Comparison of ENCODE assay signal across 1 cellular context in the genomic region with DNA sequence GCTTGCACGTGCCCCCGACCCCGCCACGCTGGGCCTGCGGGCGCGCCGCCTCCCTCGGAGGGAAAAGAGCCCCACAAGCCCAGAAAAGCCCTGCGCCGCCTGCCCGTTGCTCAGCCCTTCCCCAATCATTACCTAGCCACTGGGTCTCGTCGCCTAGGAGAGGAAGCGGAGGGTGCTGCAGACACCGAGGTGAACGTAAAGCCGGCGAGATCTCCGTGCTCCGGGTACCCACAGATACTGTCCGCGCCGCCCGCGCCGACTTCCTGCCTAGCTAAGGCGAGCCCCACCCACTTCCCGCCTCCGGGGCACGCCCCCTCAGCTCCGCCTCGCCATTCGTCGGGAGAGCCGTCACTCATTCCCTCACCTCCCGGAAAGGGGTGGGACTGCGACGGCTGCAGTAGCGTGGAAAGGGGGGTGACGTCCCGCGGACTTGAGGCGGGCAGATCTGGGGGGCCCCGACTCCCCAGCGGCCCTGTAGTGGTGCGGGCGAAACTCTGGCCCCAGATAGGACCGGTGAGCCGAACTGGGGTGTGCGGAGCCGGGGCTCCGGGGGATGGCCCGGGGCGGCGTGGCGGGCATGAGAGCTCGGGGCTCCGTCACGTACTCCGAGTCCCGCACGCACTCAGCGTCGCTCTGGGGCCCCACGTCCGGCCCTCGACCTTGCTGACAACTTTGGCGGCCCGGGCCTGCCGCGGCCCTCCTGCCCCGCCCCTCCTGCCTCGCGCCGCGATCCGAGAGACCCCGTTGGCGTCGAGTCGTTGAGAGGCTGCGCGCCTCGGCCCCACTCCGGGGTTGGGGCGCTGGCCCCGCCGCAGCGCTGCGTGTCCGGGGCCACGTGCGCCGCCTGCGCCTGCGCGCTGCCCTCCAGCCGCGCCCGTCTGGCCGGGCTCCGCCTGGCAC.
TF ChIP-seq lines count a peak whose summit lies in the region.

TSS of gene ENO1 (minus strand) at position 239 of the 900 bp plus-strand sequence. CDS start 3,778 bp downstream, outside the sequence.

TF ChIP-seq in HepG2, 621 proteins besides CTCF, POLR2A, EP300 and RAD21 (continued from another document and continues in another):
- TF ChIP-seq MTF1 (CRISPR knock-in tag; IDR thresholded peaks at IDR 0.05) (peak; percentile 76), ZNF598 (CRISPR knock-in tag; IDR thresholded peaks at IDR 0.05; ENCODE audit: borderline replicate concordance) (no peak), ZNF572 (CRISPR knock-in tag; IDR thresholded peaks at IDR 0.05) (0 out of 2 replicates have a peak, but pooled peaks have one; percentile 58), REXO4 (CRISPR knock-in tag; IDR thresholded peaks at IDR 0.05; ENCODE audit: borderline replicate concordance) (peak; percentile 96), ZNF224 (CRISPR knock-in tag; IDR thresholded peaks at IDR 0.05) (peak; percentile 88; the same call in 1 of the 2 replicates), KMT2B (CRISPR knock-in tag; IDR thresholded peaks at IDR 0.05) (peak; percentile 61), ZFP62 (CRISPR knock-in tag; IDR thresholded peaks at IDR 0.05) (peak; percentile 48; the same call in 1 of the 2 replicates), ZNF354B (CRISPR knock-in tag; IDR thresholded peaks at IDR 0.05) (0 out of 2 replicates have a peak, but pooled peaks have one; percentile 68), ZNF773 (CRISPR knock-in tag; IDR thresholded peaks at IDR 0.05; ENCODE audit: borderline replicate concordance) (peak; percentile 98; the same call in 1 of the 2 replicates), ZNF276 (CRISPR knock-in tag; IDR thresholded peaks at IDR 0.05; ENCODE audit: low read depth) (peak; percentile 96; the same call in 1 of the 2 replicates), ATF7-NPFF (CRISPR knock-in tag; IDR thresholded peaks at IDR 0.05; ENCODE audit: low read depth) (peak; percentile 99), NRL (CRISPR knock-in tag; IDR thresholded peaks at IDR 0.05; ENCODE audit: borderline replicate concordance) (peak; percentile 83), ZNF567 (CRISPR knock-in tag; IDR thresholded peaks at IDR 0.05; ENCODE audit: borderline replicate concordance) (no peak), RFX3 (CRISPR knock-in tag; IDR thresholded peaks at IDR 0.05) (no peak), ISL2 (CRISPR knock-in tag; IDR thresholded peaks at IDR 0.05) (peak; percentile 48; the same call in 1 of the 2 replicates), IKZF1 (IDR thresholded peaks at IDR 0.05) (no peak), GATAD2A (CRISPR knock-in tag; IDR thresholded peaks at IDR 0.05) (peak; percentile 45; the same call in 1 of the 2 replicates), ZNF24 (IDR thresholded peaks at IDR 0.05) (no peak), SPEN (CRISPR knock-in tag; IDR thresholded peaks at IDR 0.05; ENCODE audit: low read depth) (peak; percentile 98), HOXA9 (CRISPR knock-in tag; IDR thresholded peaks at IDR 0.05; ENCODE audit: borderline replicate concordance) (peak; percentile 79), SP140L (CRISPR knock-in tag; IDR thresholded peaks at IDR 0.05; ENCODE audit: borderline replicate concordance) (no peak), NCOA5 (CRISPR knock-in tag; IDR thresholded peaks at IDR 0.05) (no peak), ZNF143 (CRISPR knock-in tag; IDR thresholded peaks at IDR 0.05) (peak; percentile 51; the same call in 1 of the 2 replicates), TSC22D2 (CRISPR knock-in tag; IDR thresholded peaks at IDR 0.05; ENCODE audit: borderline replicate concordance) (peak; percentile 84; the same call in 1 of the 2 replicates), AHR (CRISPR knock-in tag; IDR thresholded peaks at IDR 0.05) (no peak), ZNF768 (CRISPR knock-in tag; IDR thresholded peaks at IDR 0.05) (peak; percentile 65), ZSCAN22 (CRISPR knock-in tag; IDR thresholded peaks at IDR 0.05) (no peak), FOXA1 (IDR thresholded peaks at IDR 0.05) (no peak), FOXA1 (CRISPR knock-in tag; IDR thresholded peaks at IDR 0.05) (no peak), ZNF138 (CRISPR knock-in tag; IDR thresholded peaks at IDR 0.05; ENCODE audit: low read depth) (peak; percentile 96), ATF7 (IDR thresholded peaks at IDR 0.05) (no peak), ATF7 (CRISPR knock-in tag; IDR thresholded peaks at IDR 0.05) (no peak), ZNF562 (CRISPR knock-in tag; IDR thresholded peaks at IDR 0.05; ENCODE audit: borderline replicate concordance) (peak; percentile 81; the same call in 1 of the 2 replicates), YEATS4 (CRISPR knock-in tag; IDR thresholded peaks at IDR 0.05; ENCODE audit: borderline replicate concordance) (peak; percentile 98), KDM5A (IDR thresholded peaks at IDR 0.05; ENCODE audit: borderline replicate concordance, low read length) (no peak), ZNF646 (CRISPR knock-in tag; IDR thresholded peaks at IDR 0.05) (no peak), IRX3 (CRISPR knock-in tag; IDR thresholded peaks at IDR 0.05; ENCODE audit: borderline replicate concordance, low read depth) (peak; percentile 99), ZNF317 (CRISPR knock-in tag; IDR thresholded peaks at IDR 0.05) (peak; percentile 90), NFYC (CRISPR knock-in tag; IDR thresholded peaks at IDR 0.05) (peak; percentile 97), ZNF343 (CRISPR knock-in tag; IDR thresholded peaks at IDR 0.05) (peak; percentile 93; the same call in 1 of the 2 replicates), ZFP36L1 (CRISPR knock-in tag; IDR thresholded peaks at IDR 0.05) (peak; percentile 92), MED1 (CRISPR knock-in tag; IDR thresholded peaks at IDR 0.05) (peak; percentile 98)
- TF ChIP-seq, protein P1, sequence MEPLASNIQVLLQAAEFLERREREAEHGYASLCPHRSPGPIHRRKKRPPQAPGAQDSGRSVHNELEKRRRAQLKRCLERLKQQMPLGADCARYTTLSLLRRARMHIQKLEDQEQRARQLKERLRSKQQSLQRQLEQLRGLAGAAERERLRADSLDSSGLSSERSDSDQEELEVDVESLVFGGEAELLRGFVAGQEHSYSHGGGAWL (CRISPR knock-in tag; IDR thresholded peaks at IDR 0.05), result peak; percentile 96
- TF ChIP-seq, protein P2, sequence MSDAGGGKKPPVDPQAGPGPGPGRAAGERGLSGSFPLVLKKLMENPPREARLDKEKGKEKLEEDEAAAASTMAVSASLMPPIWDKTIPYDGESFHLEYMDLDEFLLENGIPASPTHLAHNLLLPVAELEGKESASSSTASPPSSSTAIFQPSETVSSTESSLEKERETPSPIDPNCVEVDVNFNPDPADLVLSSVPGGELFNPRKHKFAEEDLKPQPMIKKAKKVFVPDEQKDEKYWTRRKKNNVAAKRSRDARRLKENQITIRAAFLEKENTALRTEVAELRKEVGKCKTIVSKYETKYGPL (CRISPR knock-in tag; IDR thresholded peaks at IDR 0.05), result peak; percentile 88
- TF ChIP-seq, protein P3, sequence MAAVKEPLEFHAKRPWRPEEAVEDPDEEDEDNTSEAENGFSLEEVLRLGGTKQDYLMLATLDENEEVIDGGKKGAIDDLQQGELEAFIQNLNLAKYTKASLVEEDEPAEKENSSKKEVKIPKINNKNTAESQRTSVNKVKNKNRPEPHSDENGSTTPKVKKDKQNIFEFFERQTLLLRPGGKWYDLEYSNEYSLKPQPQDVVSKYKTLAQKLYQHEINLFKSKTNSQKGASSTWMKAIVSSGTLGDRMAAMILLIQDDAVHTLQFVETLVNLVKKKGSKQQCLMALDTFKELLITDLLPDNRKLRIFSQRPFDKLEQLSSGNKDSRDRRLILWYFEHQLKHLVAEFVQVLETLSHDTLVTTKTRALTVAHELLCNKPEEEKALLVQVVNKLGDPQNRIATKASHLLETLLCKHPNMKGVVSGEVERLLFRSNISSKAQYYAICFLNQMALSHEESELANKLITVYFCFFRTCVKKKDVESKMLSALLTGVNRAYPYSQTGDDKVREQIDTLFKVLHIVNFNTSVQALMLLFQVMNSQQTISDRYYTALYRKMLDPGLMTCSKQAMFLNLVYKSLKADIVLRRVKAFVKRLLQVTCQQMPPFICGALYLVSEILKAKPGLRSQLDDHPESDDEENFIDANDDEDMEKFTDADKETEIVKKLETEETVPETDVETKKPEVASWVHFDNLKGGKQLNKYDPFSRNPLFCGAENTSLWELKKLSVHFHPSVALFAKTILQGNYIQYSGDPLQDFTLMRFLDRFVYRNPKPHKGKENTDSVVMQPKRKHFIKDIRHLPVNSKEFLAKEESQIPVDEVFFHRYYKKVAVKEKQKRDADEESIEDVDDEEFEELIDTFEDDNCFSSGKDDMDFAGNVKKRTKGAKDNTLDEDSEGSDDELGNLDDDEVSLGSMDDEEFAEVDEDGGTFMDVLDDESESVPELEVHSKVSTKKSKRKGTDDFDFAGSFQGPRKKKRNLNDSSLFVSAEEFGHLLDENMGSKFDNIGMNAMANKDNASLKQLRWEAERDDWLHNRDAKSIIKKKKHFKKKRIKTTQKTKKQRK (IDR thresholded peaks at IDR 0.05; ENCODE audit: low read length), result no peak
- TF ChIP-seq, protein P4, sequence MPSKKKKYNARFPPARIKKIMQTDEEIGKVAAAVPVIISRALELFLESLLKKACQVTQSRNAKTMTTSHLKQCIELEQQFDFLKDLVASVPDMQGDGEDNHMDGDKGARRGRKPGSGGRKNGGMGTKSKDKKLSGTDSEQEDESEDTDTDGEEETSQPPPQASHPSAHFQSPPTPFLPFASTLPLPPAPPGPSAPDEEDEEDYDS (CRISPR knock-in tag; IDR thresholded peaks at IDR 0.05), result peak; percentile 100
- TF ChIP-seq, protein P5, sequence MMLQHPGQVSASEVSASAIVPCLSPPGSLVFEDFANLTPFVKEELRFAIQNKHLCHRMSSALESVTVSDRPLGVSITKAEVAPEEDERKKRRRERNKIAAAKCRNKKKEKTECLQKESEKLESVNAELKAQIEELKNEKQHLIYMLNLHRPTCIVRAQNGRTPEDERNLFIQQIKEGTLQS (CRISPR knock-in tag; IDR thresholded peaks at IDR 0.05), result peak; percentile 44; the same call in 1 of the 2 replicates
- TF ChIP-seq, protein P6, sequence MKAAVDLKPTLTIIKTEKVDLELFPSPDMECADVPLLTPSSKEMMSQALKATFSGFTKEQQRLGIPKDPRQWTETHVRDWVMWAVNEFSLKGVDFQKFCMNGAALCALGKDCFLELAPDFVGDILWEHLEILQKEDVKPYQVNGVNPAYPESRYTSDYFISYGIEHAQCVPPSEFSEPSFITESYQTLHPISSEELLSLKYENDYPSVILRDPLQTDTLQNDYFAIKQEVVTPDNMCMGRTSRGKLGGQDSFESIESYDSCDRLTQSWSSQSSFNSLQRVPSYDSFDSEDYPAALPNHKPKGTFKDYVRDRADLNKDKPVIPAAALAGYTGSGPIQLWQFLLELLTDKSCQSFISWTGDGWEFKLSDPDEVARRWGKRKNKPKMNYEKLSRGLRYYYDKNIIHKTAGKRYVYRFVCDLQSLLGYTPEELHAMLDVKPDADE (CRISPR knock-in tag; IDR thresholded peaks at IDR 0.05), result peak; percentile 97
- TF ChIP-seq, protein P7, sequence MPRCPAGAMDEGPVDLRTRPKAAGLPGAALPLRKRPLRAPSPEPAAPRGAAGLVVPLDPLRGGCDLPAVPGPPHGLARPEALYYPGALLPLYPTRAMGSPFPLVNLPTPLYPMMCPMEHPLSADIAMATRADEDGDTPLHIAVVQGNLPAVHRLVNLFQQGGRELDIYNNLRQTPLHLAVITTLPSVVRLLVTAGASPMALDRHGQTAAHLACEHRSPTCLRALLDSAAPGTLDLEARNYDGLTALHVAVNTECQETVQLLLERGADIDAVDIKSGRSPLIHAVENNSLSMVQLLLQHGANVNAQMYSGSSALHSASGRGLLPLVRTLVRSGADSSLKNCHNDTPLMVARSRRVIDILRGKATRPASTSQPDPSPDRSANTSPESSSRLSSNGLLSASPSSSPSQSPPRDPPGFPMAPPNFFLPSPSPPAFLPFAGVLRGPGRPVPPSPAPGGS (CRISPR knock-in tag; IDR thresholded peaks at IDR 0.05), result peak; percentile 98
